Comparison of ENCODE assay signal across 8 cellular contexts in the genomic region with DNA sequence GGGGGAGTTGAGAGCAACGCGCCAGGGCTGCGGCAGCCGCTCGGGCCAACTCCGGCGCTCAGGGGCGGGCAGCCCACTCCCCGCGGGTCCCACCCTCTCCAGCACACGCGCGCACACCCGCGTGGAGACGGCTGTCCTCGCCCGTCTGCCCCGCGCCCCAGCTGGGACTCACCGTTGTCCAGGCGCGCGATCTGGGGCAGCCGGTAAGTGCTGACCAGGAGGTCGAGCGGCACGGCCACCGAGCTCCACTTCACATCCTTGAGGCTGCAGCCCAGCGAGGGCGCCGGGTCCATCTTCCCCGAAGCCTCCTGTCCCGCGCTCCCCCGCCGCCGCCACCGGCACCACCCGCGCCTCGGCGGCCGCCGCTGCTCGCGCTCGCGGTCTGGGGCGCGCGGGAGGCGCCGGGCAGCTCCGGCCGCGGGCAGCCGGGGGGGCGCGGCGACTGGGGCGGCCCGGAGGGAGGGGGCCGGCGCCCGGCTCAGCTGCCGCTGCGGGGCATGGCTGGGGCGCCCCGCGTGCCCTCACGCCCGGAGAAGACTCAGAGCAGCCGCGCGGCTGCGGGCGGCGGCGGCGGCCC. TPM values are rescaled to one million over a fixed set of nuclear protein-coding genes. Genes with fewer than 3 reads are reported as not detected.
DNase-seq lines count a peak whose midpoint lies in the region; TF ChIP-seq lines count a peak whose summit lies in the region.

No MANE protein-coding gene starts in this region.

- peak overlapping the region; percentile 84 for H3K4me3 Mint-ChIP-seq in activated naive CD8-positive, alpha-beta T cell

- peak overlapping the region; percentile 99 for H3K4me2 ChIP-seq in trophoblast cell (ENCODE audit: low read length)

- peak overlapping the region; percentile 87 for H2AFZ ChIP-seq in trophoblast cell (ENCODE audit: insufficient read depth, low read length, poor library complexity)

- no peaks in the 10 kb centered on the region for H3K9me3 ChIP-seq in HUES48 (ENCODE audit: control insufficient read depth, insufficient read depth, low read length)
- no peaks in the 10 kb centered on the region for H3K9me3 ChIP-seq in cardiac muscle cell (ENCODE audit: low read depth)
- H3K9me3 ChIP-seq in trophoblast cell (ENCODE audit: insufficient read depth, low read depth, low read length), result no peaks in the 10 kb centered on the region

- H3K4me3 ChIP-seq in HUES48 (ENCODE audit: low read depth, low read length) (peak overlapping the region; percentile 83), cardiac muscle cell (peak overlapping the region; percentile 100), trophoblast cell (ENCODE audit: low read depth, low read length) (peak overlapping the region; percentile 94)

- peaks cover 28% of the 10 kb centered on the region for H3K4me1 Mint-ChIP-seq in activated naive CD8-positive, alpha-beta T cell (ENCODE audit: low read depth)

- H3K36me3 ChIP-seq in HUES48 (ENCODE audit: control insufficient read depth, insufficient read depth, low read length), result no peaks in the 10 kb centered on the region
- H3K36me3 ChIP-seq in cardiac muscle cell, result no peaks in the 10 kb centered on the region
- H3K36me3 ChIP-seq in trophoblast cell (ENCODE audit: control insufficient read depth in 1 of 2, insufficient read depth in 2 of 2, low read length in 2 of 2), result no peaks in the 10 kb centered on the region

- H3K27ac ChIP-seq in HUES48 (ENCODE audit: low read depth, low read length) (peak overlapping the region; percentile 64), cardiac muscle cell (peak overlapping the region; percentile 85), trophoblast cell (ENCODE audit: low read depth, low read length) (peak overlapping the region; percentile 87)

- H3K36me3 Mint-ChIP-seq in activated naive CD8-positive, alpha-beta T cell, result no peaks in the 10 kb centered on the region

- peak overlapping the region; percentile 60 for H3K4ac ChIP-seq in trophoblast cell (ENCODE audit: low read depth, low read length)

- peak overlapping the region; percentile 66 for H4K12ac ChIP-seq in trophoblast cell (ENCODE audit: low read depth, low read length)

- H3K23ac ChIP-seq in trophoblast cell (ENCODE audit: low read length), result no peak overlapping the region

- H3K9me3 Mint-ChIP-seq in activated naive CD8-positive, alpha-beta T cell (ENCODE audit: low read depth), result no peaks in the 10 kb centered on the region

- peak overlapping the region; percentile 77 for H3K14ac ChIP-seq in trophoblast cell (ENCODE audit: low read length)

- TF ChIP-seq CTCF in cardiac muscle cell (IDR thresholded peaks at IDR 0.05; ENCODE audit: low read depth, low read length), result no peak

- peak overlapping the region; percentile 69; the same call in 1 of the 2 replicates for H3K9ac ChIP-seq in HUES48 (ENCODE audit: low read depth, low read length)
- peak overlapping the region; percentile 83 for H3K9ac ChIP-seq in trophoblast cell (ENCODE audit: low read length)

- H4K8ac ChIP-seq in trophoblast cell (ENCODE audit: low read depth, low read length), result peak overlapping the region; percentile 71

- peak overlapping the region; percentile 92 for H3K18ac ChIP-seq in trophoblast cell (ENCODE audit: low read length)

- peak overlapping the region; percentile 45 for H2BK12ac ChIP-seq in trophoblast cell (ENCODE audit: low read length)

- WGBS in trophoblast cell (ENCODE audit: extremely low coverage, insufficient coverage, insufficient read length), result no CpG with 5 or more reads among the region's 81 CpGs

- H3K27me3 ChIP-seq in HUES48 (ENCODE audit: control insufficient read depth, insufficient read depth, low read length) (peaks cover 37% of the 10 kb centered on the region), cardiac muscle cell (peaks cover 16% of the 10 kb centered on the region), trophoblast cell (ENCODE audit: insufficient read depth, low read length) (no peaks in the 10 kb centered on the region)

- peaks cover 27% of the 10 kb centered on the region for H3K27me3 Mint-ChIP-seq in activated naive CD8-positive, alpha-beta T cell

- no peak overlapping the region for H3K27ac Mint-ChIP-seq in activated naive CD8-positive, alpha-beta T cell

- H3K4me1 ChIP-seq in HUES48 (ENCODE audit: control insufficient read depth, insufficient read depth, low read length), result peaks cover 27% of the 10 kb centered on the region
- peaks cover 19% of the 10 kb centered on the region for H3K4me1 ChIP-seq in cardiac muscle cell (ENCODE audit: low read depth)
- peaks cover 0 to 4% of the 10 kb centered on the region in 2 experiments for H3K4me1 ChIP-seq in trophoblast cell (ENCODE audit: control insufficient read depth in 1 of 2, insufficient read depth in 2 of 2, low read length in 2 of 2)

- H3K79me2 ChIP-seq in trophoblast cell (ENCODE audit: control insufficient read depth, insufficient read depth, low read length, poor library complexity), result peaks cover 5% of the 10 kb centered on the region

- H2AK5ac ChIP-seq in trophoblast cell (ENCODE audit: low read length), result peak overlapping the region; percentile 65

- DNase-seq in SHP77 (lab: John Stamatoyannopoulos, UW) (peak; percentile 26 to 53), SHP77 treated with DMSO at 0.1 percent for 48 hours (lab: John Stamatoyannopoulos, UW) (no peak), cardiac muscle cell (ENCODE audit: low read depth in 1 of 2, low spot score in 1 of 2) (peak; percentile 48 to 75), trophoblast cell (peak; percentile 7 to 43), SIG-M5 (lab: John Stamatoyannopoulos, UW) (no peak)
- DNase-seq in NK-92 treated with Interleukin-12 subunit alpha and Interleukin-12 subunit beta, amount 100 ng/mL, for 24 hours (lab: John Stamatoyannopoulos, UW), result no peak

- peak overlapping the region; percentile 77 for H4K91ac ChIP-seq in trophoblast cell (ENCODE audit: low read depth, low read length)

- H3K79me1 ChIP-seq in trophoblast cell (ENCODE audit: low read length), result peaks cover 8% of the 10 kb centered on the region

- peak overlapping the region; percentile 64 for H2BK5ac ChIP-seq in trophoblast cell (ENCODE audit: low read depth, low read length, poor library complexity)

- peak overlapping the region; percentile 41 for H2BK120ac ChIP-seq in trophoblast cell (ENCODE audit: insufficient read depth, low read length, poor library complexity)

RNA-seq across cellular contexts. Expression of a gene that starts 0.5 kb away (rescaled TPM):
- total RNA-seq in cardiac muscle cell, result 9.1 and 14.2 TPM in 2 replicates
- 17.3 and 23.2 TPM in 2 replicates for polyA plus RNA-seq in cardiac muscle cell
- polyA plus RNA-seq in trophoblast cell (2013), result 10.1 and 11.6 TPM in 2 replicates

Comparison
In these comparisons a context has a peak if more than half of its experiments do, and no peak if none do; other contexts are left out.
1. DNase-seq: peak in SHP77 (2 of 2), cardiac muscle cell (2 of 2) and trophoblast cell (2 of 2); none in SHP77 treated with DMSO at 0.1 percent for 48 hours (single experiment), SIG-M5 (single experiment) and NK-92 treated with Interleukin-12 subunit alpha and Interleukin-12 subunit beta, amount 100 ng/mL, for 24 hours (single experiment).
2. Peak in every context shown above with its lines, with median percentiles within 50 percentile points of each other: H3K27ac ChIP-seq and H3K4me3 ChIP-seq.